In the genomic region with DNA sequence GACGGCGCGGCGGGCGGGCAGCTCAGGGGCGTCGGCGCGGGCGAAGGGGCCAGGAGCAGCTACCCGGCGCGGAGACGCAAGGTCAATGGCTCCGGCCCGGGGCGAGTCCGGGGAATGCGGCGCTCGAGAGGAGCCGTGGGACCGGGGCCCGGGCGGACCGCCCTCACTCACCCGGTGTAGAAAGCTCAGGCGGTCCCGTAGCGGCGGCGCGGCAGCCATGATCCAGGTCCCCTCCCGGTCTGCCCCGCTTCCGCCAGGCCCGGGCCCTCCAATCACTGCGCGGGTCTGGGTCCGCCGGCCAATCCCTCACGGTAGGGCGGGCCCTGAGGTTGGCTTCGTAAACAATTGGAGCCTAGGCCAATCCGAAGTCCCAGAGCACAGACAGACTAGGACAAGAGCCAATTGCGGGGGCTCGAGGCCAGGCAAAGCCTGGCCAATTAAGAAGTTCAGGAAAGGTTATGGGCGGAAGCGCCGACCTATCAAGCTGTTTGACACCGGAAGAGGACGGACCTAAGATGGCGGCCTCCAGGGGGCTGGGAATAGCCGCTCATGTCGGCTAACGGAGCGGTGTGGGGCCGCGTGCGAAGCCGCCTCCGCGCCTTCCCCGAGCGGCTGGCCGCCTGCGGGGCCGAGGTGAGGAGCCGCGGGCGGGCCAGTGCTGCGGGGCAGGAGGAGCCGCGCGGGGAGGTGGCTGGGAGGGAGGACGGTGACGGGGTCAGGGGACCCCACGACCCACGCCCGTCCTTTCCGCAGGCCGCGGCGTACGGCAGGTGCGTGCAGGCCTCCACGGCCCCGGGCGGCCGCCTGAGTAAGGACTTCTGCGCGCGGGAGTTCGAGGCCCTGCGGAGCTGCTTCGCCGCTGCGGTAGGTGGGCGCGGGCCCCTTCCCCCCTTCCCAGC, we compare ENCODE assay signal across 8 cellular contexts. TPM values are rescaled to one million over a fixed set of nuclear protein-coding genes. Genes with fewer than 3 reads are reported as not detected.
A peak's percentile ranks its signal among the peaks of the same experiment; 100 is the strongest.
DNase-seq lines count a peak whose midpoint lies in the region; ATAC-seq and TF ChIP-seq lines count a peak whose summit lies in the region.

A gene with protein sequence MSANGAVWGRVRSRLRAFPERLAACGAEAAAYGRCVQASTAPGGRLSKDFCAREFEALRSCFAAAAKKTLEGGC (plus strand): TSS at position 504 of the 899 bp plus-strand sequence. CDS start 46 bp downstream, at position 550.
A gene with protein sequence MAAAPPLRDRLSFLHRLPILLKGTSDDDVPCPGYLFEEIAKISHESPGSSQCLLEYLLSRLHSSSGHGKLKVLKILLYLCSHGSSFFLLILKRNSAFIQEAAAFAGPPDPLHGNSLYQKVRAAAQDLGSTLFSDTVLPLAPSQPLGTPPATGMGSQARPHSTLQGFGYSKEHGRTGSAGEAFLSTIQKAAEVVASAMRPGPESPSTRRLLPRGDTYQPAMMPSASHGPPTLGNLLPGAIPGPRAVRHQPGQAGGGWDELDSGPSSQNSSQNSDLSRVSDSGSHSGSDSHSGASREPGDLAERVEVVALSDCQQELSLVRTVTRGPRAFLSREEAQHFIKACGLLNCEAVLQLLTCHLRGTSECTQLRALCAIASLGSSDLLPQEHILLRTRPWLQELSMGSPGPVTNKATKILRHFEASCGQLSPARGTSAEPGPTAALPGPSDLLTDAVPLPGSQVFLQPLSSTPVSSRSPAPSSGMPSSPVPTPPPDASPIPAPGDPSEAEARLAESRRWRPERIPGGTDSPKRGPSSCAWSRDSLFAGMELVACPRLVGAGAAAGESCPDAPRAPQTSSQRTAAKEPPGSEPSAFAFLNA (minus strand): TSS at position 241 of the 899 bp plus-strand sequence. CDS start 22 bp downstream, at position 219.

- under 1% methylated on average over 70 of the region's 100 CpGs for WGBS in smooth muscle cell (ENCODE audit: low lambda C conversion rate)

- H3K27ac ChIP-seq in AG04450 (ENCODE audit: low read depth, low read length) (peak within 1 kb of the TSS; percentile 21), smooth muscle cell (ENCODE audit: low read depth) (peak within 1 kb of the TSS; percentile 39)

- no peaks in the 10 kb centered on the region for H3K27me3 Mint-ChIP-seq in WTC11 (ENCODE audit: low read depth)

- H3K27ac Mint-ChIP-seq in WTC11: peak within 1 kb of the TSS; percentile 76

- H3K4me3 Mint-ChIP-seq in WTC11: peak within 1 kb of the TSS; percentile 90

- TF ChIP-seq CTCF in AG04450 (IDR thresholded peaks at IDR 0.05; ENCODE audit: low read depth, low read length) (no peak), WTC11 (IDR thresholded peaks at IDR 0.05) (no peak), cardiac fibroblast (IDR thresholded peaks at IDR 0.05; ENCODE audit: low read depth, low read length) (no peak), smooth muscle cell (IDR thresholded peaks at IDR 0.05; ENCODE audit: borderline replicate concordance, insufficient read depth, poor library complexity, severe bottlenecking) (no peak)

- CTCF ChIA-PET in AG04450 (lab: Charles Lee) (interaction anchor here (0.9 to 1.0 kb wide), 2 partner anchors 95 to 97 kb away, joined by 3 read pairs; no protein-coding TSS in a partner anchor), WTC11 (lab: Charles Lee) (interaction anchor here (0.6 to 2.1 kb wide), 20 partner anchors 9 to 316 kb away, joined by 3 to 14 read pairs (median 4); a partner anchor contains a TSS)

- no peaks in the 10 kb centered on the region for H3K9me3 Mint-ChIP-seq in WTC11

- H3K9me3 ChIP-seq in AG04450 (ENCODE audit: control insufficient read depth, insufficient read depth, low read length) (no peaks in the 10 kb centered on the region; the same call in 1 of the 2 replicates), smooth muscle cell (replicated peaks; ENCODE audit: low read depth) (no peaks in the 10 kb centered on the region)

- no peaks in the 10 kb centered on the region for H3K36me3 Mint-ChIP-seq in WTC11

- H3K36me3 ChIP-seq in smooth muscle cell (ENCODE audit: low read depth): no peaks in the 10 kb centered on the region

- H3F3A ChIP-seq in smooth muscle cell (ENCODE audit: low read depth): peaks cover 6% of the 10 kb centered on the region

- H2AFZ ChIP-seq in smooth muscle cell (ENCODE audit: low read depth): peak within 1 kb of the TSS; percentile 53

- peaks cover 44% of the 10 kb centered on the region for H4K20me1 ChIP-seq in smooth muscle cell (ENCODE audit: low read depth)

- H3K4me2 ChIP-seq in smooth muscle cell: peak within 1 kb of the TSS; percentile 99

- H3K4me3 ChIP-seq in AG04450 (ENCODE audit: low read depth, low read length): peak within 1 kb of the TSS; percentile 93
- H3K4me3 ChIP-seq in cardiac fibroblast (replicated peaks in 1 of 2; ENCODE audit: low read depth in 2 of 2, low read length in 2 of 2): peak within 1 kb of the TSS; percentile 85 to 86
- H3K4me3 ChIP-seq in smooth muscle cell: peak within 1 kb of the TSS; percentile 83

- H3K4me1 Mint-ChIP-seq in WTC11: peaks cover 27% of the 10 kb centered on the region

- ATAC-seq in GM18909 (IDR thresholded peaks at IDR 0.05; ENCODE audit: poor library complexity, unreplicated experiment) (peak; percentile 87), HG03175 (IDR thresholded peaks at IDR 0.05; ENCODE audit: unreplicated experiment) (peak; percentile 91), WTC11 (peak; percentile 97)

- peaks cover 7% of the 10 kb centered on the region for H3K4me1 ChIP-seq in smooth muscle cell (ENCODE audit: low read depth)

- DNase-seq in AG04450 (ENCODE audit: low read depth, low spot score): peak; percentile 99
- DNase-seq in NCI-H226: peak; percentile 99
- DNase-seq in WTC11 (ENCODE audit: low spot score): peak; percentile 95
- peak; percentile 100 for DNase-seq in cardiac fibroblast (ENCODE audit: low read depth in 2 of 2)
- peak; percentile 100 for DNase-seq in iPS-NIHi7 (ENCODE audit: extremely low spot score)
- peak; percentile 77 for DNase-seq in smooth muscle cell (lab: John Stamatoyannopoulos, UW; ENCODE audit: unreplicated experiment)

- H3K27me3 ChIP-seq in AG04450 (ENCODE audit: control insufficient read depth, insufficient read depth, low read length): no peaks in the 10 kb centered on the region
- no peaks in the 10 kb centered on the region for H3K27me3 ChIP-seq in smooth muscle cell (ENCODE audit: low read depth)

- H3K9ac ChIP-seq in smooth muscle cell (ENCODE audit: low read depth): peak within 1 kb of the TSS; percentile 90

- H3K79me2 ChIP-seq in smooth muscle cell (ENCODE audit: low read depth): peaks cover 36% of the 10 kb centered on the region

- POLR2A ChIA-PET in AG04450 (lab: Yijun Ruan, JAX) (interaction anchor here (0.5 to 1.7 kb wide), 7 partner anchors 9 to 259 kb away, joined by 3 to 17 read pairs (median 3); a partner anchor contains a TSS), WTC11 (lab: Charles Lee) (interaction anchor here (0.6 to 1.1 kb wide), 5 partner anchors 16 to 785 kb away, joined by 3 to 9 read pairs (median 3); a partner anchor contains a TSS)

TF ChIP-seq in WTC11, 78 proteins besides CTCF, POLR2A, EP300 and RAD21 (continues in another document):
- no peak for TF ChIP-seq NFATC4 (CRISPR knock-in tag; IDR thresholded peaks at IDR 0.05)
- peak; percentile 19; the same call in 1 of the 2 replicates for TF ChIP-seq MYBL2 (CRISPR knock-in tag; IDR thresholded peaks at IDR 0.05)
- peak; percentile 53; the same call in 1 of the 2 replicates for TF ChIP-seq ZNF219 (CRISPR knock-in tag; IDR thresholded peaks at IDR 0.05; ENCODE audit: borderline replicate concordance)
- TF ChIP-seq, protein P1, sequence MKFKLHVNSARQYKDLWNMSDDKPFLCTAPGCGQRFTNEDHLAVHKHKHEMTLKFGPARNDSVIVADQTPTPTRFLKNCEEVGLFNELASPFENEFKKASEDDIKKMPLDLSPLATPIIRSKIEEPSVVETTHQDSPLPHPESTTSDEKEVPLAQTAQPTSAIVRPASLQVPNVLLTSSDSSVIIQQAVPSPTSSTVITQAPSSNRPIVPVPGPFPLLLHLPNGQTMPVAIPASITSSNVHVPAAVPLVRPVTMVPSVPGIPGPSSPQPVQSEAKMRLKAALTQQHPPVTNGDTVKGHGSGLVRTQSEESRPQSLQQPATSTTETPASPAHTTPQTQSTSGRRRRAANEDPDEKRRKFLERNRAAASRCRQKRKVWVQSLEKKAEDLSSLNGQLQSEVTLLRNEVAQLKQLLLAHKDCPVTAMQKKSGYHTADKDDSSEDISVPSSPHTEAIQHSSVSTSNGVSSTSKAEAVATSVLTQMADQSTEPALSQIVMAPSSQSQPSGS (CRISPR knock-in tag; IDR thresholded peaks at IDR 0.05; ENCODE audit: borderline replicate concordance, low read depth): no peak
- no peak for TF ChIP-seq ZNF232 (CRISPR knock-in tag; IDR thresholded peaks at IDR 0.05)
- TF ChIP-seq NR1H2 (CRISPR knock-in tag; IDR thresholded peaks at IDR 0.05): no peak
- TF ChIP-seq NFYB (CRISPR knock-in tag; conservative IDR thresholded peaks at IDR 0.05; ENCODE audit: low read depth): peak; percentile 100
- no peak for TF ChIP-seq ZNF396 (CRISPR knock-in tag; IDR thresholded peaks at IDR 0.05; ENCODE audit: borderline replicate concordance)
- TF ChIP-seq, protein P2, sequence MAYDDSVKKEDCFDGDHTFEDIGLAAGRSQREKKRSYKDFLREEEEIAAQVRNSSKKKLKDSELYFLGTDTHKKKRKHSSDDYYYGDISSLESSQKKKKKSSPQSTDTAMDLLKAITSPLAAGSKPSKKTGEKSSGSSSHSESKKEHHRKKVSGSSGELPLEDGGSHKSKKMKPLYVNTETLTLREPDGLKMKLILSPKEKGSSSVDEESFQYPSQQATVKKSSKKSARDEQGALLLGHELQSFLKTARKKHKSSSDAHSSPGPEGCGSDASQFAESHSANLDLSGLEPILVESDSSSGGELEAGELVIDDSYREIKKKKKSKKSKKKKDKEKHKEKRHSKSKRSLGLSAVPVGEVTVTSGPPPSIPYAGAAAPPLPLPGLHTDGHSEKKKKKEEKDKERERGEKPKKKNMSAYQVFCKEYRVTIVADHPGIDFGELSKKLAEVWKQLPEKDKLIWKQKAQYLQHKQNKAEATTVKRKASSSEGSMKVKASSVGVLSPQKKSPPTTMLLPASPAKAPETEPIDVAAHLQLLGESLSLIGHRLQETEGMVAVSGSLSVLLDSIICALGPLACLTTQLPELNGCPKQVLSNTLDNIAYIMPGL (CRISPR knock-in tag; IDR thresholded peaks at IDR 0.05): peak; percentile 32; the same call in 1 of the 2 replicates
- no peak for TF ChIP-seq KAT7 (CRISPR knock-in tag; IDR thresholded peaks at IDR 0.05; ENCODE audit: borderline replicate concordance)

RNA-seq across cellular contexts. Expression of the first gene that starts in this region (rescaled TPM):
- 133 and 181 TPM in 2 replicates for polyA plus RNA-seq in AG04450 (2011; rRNA removed)
- 19.1 and 22.6 TPM in 2 replicates for polyA minus RNA-seq in AG04450 (2011; rRNA and poly(A)+ RNA removed)
- 58.6 to 73.0 TPM (median 59.9 TPM) in 3 replicates for total RNA-seq in WTC11 (2021)
- 50.2 and 60.6 TPM in 2 replicates for total RNA-seq in smooth muscle cell
- 111 and 141 TPM in 2 replicates for polyA plus RNA-seq in smooth muscle cell

RNA-seq across cellular contexts. Expression of the second gene that starts in this region (rescaled TPM):
- 7.5 and 10.0 TPM in 2 replicates for polyA plus RNA-seq in AG04450 (2011; rRNA removed)
- polyA minus RNA-seq in AG04450 (2011; rRNA and poly(A)+ RNA removed): 8.0 and 8.2 TPM in 2 replicates
- total RNA-seq in WTC11 (2021): 32.2 to 40.7 TPM (median 35.4 TPM) in 3 replicates
- total RNA-seq in smooth muscle cell: 9.5 and 9.8 TPM in 2 replicates
- 18.6 and 23.4 TPM in 2 replicates for polyA plus RNA-seq in smooth muscle cell

Comparison
In these comparisons a context has a peak if more than half of its experiments do, and no peak if none do; other contexts are left out.
1. Peak in every context shown above with its lines: DNase-seq, ATAC-seq, H3K4me3 ChIP-seq and H3K27ac ChIP-seq.